In the genomic region with DNA sequence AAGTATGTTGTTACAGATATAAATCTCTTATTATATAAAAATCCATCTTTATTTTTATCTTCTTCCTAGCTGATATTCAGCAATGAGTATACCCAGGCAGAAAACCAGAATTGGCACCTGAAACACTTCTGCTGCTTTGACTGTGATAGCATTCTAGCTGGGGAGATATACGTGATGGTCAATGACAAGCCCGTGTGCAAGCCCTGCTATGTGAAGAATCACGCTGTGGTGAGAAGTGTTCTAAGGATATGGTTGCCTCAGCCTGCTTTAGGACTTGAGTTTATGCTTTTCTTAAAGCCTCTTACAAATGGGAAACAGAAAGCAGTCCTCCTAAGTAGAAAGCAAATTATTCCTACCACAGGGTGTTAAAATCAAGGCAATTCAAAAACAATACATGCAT, we compare ENCODE assay signal across 28 cellular contexts.
"Had no signal": no experiment of that assay in that cellular context is flagged by ENCODE, and none has a peak within 500 bp of the region (broad histone marks: within the 10 kb centered on the region; RNA-seq: fewer than 3 reads in every experiment).

No MANE protein-coding gene starts in this region.

- H3K9me3 Mint-ChIP-seq: activated CD4-positive, alpha-beta memory T cell treated with anti-CD3 and anti-CD28 coated beads for 36 hours; activated CD4-positive, alpha-beta T cell treated with anti-CD3 and anti-CD28 coated beads, Interleukin-2, amount 10 ng/mL, durations not matched to agents 24 days and 14 days; activated naive CD4-positive, alpha-beta T cell treated with anti-CD3 and anti-CD28 coated beads, Interleukin-2, amount 50 U/mL, for 24 hours; activated T-cell treated with anti-CD3 and anti-CD28 coated beads, Interleukin-2, amount 50 U/mL, for 4 hours; activated T-helper 2 cell treated with anti-CD3 and anti-CD28 coated beads, Interferon-gamma antibody, Interleukin-2, Interleukin-4, amounts not matched to agents 10 μg/mL and 5 μg/mL and 100 μg/mL, durations not matched to agents 14 hours and 24 hours and 36 hours; memory B cell; natural killer cell treated with Interleukin-12 subunit alpha and Interleukin-12 subunit beta and Interleukin-15 and Interleukin-18, amount 100 ng/mL, for 72 hours had no signal

- H3K27ac ChIP-seq: ascending aorta, coronary artery, dorsolateral prefrontal cortex, gastrocnemius medialis, hepatocyte, right atrium auricular region, spleen, suprapubic skin, tibial artery, upper lobe of right lung, VCaP had no signal

- H3K27me3 Mint-ChIP-seq: activated CD4-positive, alpha-beta memory T cell treated with anti-CD3 and anti-CD28 coated beads for 36 hours; activated CD4-positive, alpha-beta T cell treated with anti-CD3 and anti-CD28 coated beads, Interleukin-2, amount 10 ng/mL, durations not matched to agents 24 days and 14 days; activated naive CD4-positive, alpha-beta T cell treated with anti-CD3 and anti-CD28 coated beads, Interleukin-2, amount 50 U/mL, for 24 hours; brain; memory B cell; natural killer cell treated with Interleukin-12 subunit alpha and Interleukin-12 subunit beta and Interleukin-15 and Interleukin-18, amount 100 ng/mL, for 72 hours had no signal

- ATAC-seq: activated CD4-positive, CD25-positive, alpha-beta regulatory T cell treated with anti-CD3 and anti-CD28 coated beads, Interleukin-2, amount 50 U/mL, for 24 hours; activated T-cell treated with anti-CD3 and anti-CD28 coated beads, Interleukin-2, amount 50 U/mL, for 4 hours; gastrocnemius medialis; left colon; upper lobe of right lung had no signal

- H3K4me1 ChIP-seq: gastrocnemius medialis, right atrium auricular region, spleen, suprapubic skin, upper lobe of right lung had no signal

- H3K27ac Mint-ChIP-seq: activated CD4-positive, alpha-beta memory T cell treated with anti-CD3 and anti-CD28 coated beads for 36 hours; activated CD4-positive, alpha-beta T cell treated with anti-CD3 and anti-CD28 coated beads, Interleukin-2, amount 10 ng/mL, durations not matched to agents 24 days and 14 days; activated T-helper 2 cell treated with anti-CD3 and anti-CD28 coated beads, Interferon-gamma antibody, Interleukin-2, Interleukin-4, amounts not matched to agents 10 μg/mL and 5 μg/mL and 100 μg/mL, durations not matched to agents 14 hours and 24 hours and 36 hours; brain; natural killer cell treated with Interleukin-12 subunit alpha and Interleukin-12 subunit beta and Interleukin-15 and Interleukin-18, amount 100 ng/mL, for 72 hours had no signal

- H3K4me1 Mint-ChIP-seq: brain had no signal

- H3K4me3 ChIP-seq: ascending aorta, coronary artery, dorsolateral prefrontal cortex, gastrocnemius medialis, hepatocyte, right atrium auricular region, spleen, suprapubic skin, tibial artery, upper lobe of right lung had no signal

- FAIRE-seq: keratinocyte, TTC549 had no signal

- H3K27me3 ChIP-seq: ascending aorta, dorsolateral prefrontal cortex, gastrocnemius medialis, hepatocyte, right atrium auricular region, spleen, suprapubic skin, tibial artery, upper lobe of right lung had no signal

- H3K4me3 Mint-ChIP-seq: activated CD4-positive, alpha-beta memory T cell treated with anti-CD3 and anti-CD28 coated beads for 36 hours; activated CD4-positive, alpha-beta T cell treated with anti-CD3 and anti-CD28 coated beads, Interleukin-2, amount 10 ng/mL, durations not matched to agents 24 days and 14 days; activated naive CD4-positive, alpha-beta T cell treated with anti-CD3 and anti-CD28 coated beads, Interleukin-2, amount 50 U/mL, for 24 hours; activated T-cell treated with anti-CD3 and anti-CD28 coated beads, Interleukin-2, amount 50 U/mL, for 4 hours; brain; memory B cell; natural killer cell treated with Interleukin-12 subunit alpha and Interleukin-12 subunit beta and Interleukin-15 and Interleukin-18, amount 100 ng/mL, for 72 hours had no signal

- DNase-seq: activated CD4-positive, alpha-beta memory T cell treated with anti-CD3 and anti-CD28 coated beads for 36 hours; activated CD4-positive, alpha-beta T cell treated with anti-CD3 and anti-CD28 coated beads, Interleukin-2, amount 10 ng/mL, durations not matched to agents 24 days and 14 days; activated CD8-positive, alpha-beta memory T cell treated with anti-CD3 and anti-CD28 coated beads, Interleukin-2, amount 50 U/mL, for 48 hours; activated T-cell treated with anti-CD3 and anti-CD28 coated beads, Interleukin-2, amount 50 U/mL, for 4 hours; dorsolateral prefrontal cortex; effector memory CD4-positive, alpha-beta T cell; erythroblast; gastrocnemius medialis; left colon; spleen; stimulated activated naive CD4-positive, alpha-beta T cell; T-helper 9 cell; tibial artery; upper lobe of right lung had no signal

- H3K9me3 ChIP-seq: ascending aorta, gastrocnemius medialis, right atrium auricular region, spleen, suprapubic skin, tibial artery, upper lobe of right lung had no signal

- H3K36me3 ChIP-seq: gastrocnemius medialis had no signal
